In genomic region chr17:43003542-43004172, GRCh38 we compare ENCODE assay signal across 8 cellular contexts. TPM values are rescaled to one million over a fixed set of nuclear protein-coding genes. Genes with fewer than 3 reads are reported as not detected.
DNase-seq lines count a peak whose midpoint lies in the region; ATAC-seq and TF ChIP-seq lines count a peak whose summit lies in the region.
"Had no signal": no experiment of that assay in that cellular context is flagged by ENCODE, and none has a peak within 500 bp of the region (broad histone marks: within the 10 kb centered on the region; RNA-seq: fewer than 3 reads in every experiment).

No MANE protein-coding gene starts in this region.

- ATAC-seq in body of pancreas (no peak), omental fat pad (ENCODE audit: low FRiP score) (no peak)

- WGBS in body of pancreas, 2 donors, result 75 to 80% methylated on average over 4 to 5 of the region's 5 CpGs
- no CpG with 5 or more reads among the region's 5 CpGs for WGBS in trophoblast cell (ENCODE audit: extremely low coverage, insufficient coverage, insufficient read length)
- WGBS in hepatocyte (ENCODE audit: low lambda C conversion rate, missing lambda C conversion rate), result 93% methylated on average over 5 of the region's 5 CpGs

- H4K20me1 ChIP-seq in hepatocyte (ENCODE audit: insufficient read depth, poor library complexity, severe bottlenecking), result peaks cover 12% of the 10 kb centered on the region

- H3K9me3 ChIP-seq in body of pancreas, result no peaks in the 10 kb centered on the region
- H3K9me3 ChIP-seq in trophoblast cell (ENCODE audit: insufficient read depth, low read depth, low read length), result no peaks in the 10 kb centered on the region
- H3K9me3 ChIP-seq in hepatocyte (ENCODE audit: low read depth), result no peaks in the 10 kb centered on the region

- TF ChIP-seq POLR2A in body of pancreas (IDR thresholded peaks at IDR 0.05), result no peak

- DNase-seq in ELR (ENCODE audit: low read depth) (peak; percentile 92), LoVo (ENCODE audit: low spot score) (peak; percentile 27), body of pancreas (peak in 3 of 4 donors; percentile 42 to 45 (median 44)), trophoblast cell (peak; percentile 82 to 90), GM10266 (ENCODE audit: extremely low spot score) (no peak), hepatocyte (ENCODE audit: low spot score) (no peak), omental fat pad (ENCODE audit: low spot score) (no peak)
- DNase-seq: retina had no signal

- no peak overlapping the region for H4K8ac ChIP-seq in trophoblast cell (ENCODE audit: low read depth, low read length)

- H3K18ac ChIP-seq in trophoblast cell (ENCODE audit: low read length), result no peak overlapping the region

- no peak overlapping the region for H3K14ac ChIP-seq in trophoblast cell (ENCODE audit: low read length)

- no peaks in the 10 kb centered on the region for H3K27me3 ChIP-seq in body of pancreas
- no peaks in the 10 kb centered on the region for H3K27me3 ChIP-seq in trophoblast cell (ENCODE audit: insufficient read depth, low read length)
- H3K27me3 ChIP-seq in hepatocyte, result no peaks in the 10 kb centered on the region

- no peak overlapping the region for H4K91ac ChIP-seq in trophoblast cell (ENCODE audit: low read depth, low read length)

- H3K23ac ChIP-seq in trophoblast cell (ENCODE audit: low read length), result no peak overlapping the region

- no peaks in the 10 kb centered on the region for H3K9me2 ChIP-seq in hepatocyte (replicated peaks; ENCODE audit: insufficient read depth)

- H2BK5ac ChIP-seq in trophoblast cell (ENCODE audit: low read depth, low read length, poor library complexity), result no peak overlapping the region

- peaks cover 8% of the 10 kb centered on the region for H3K79me2 ChIP-seq in trophoblast cell (ENCODE audit: control insufficient read depth, insufficient read depth, low read length, poor library complexity)
- H3K79me2 ChIP-seq in hepatocyte, result peaks cover 47% of the 10 kb centered on the region

- intact Hi-C loops in body of pancreas (cut with DNase I), result no loop called here

- H3K79me1 ChIP-seq in trophoblast cell (ENCODE audit: low read length), result peaks cover 1% of the 10 kb centered on the region

- H3K36me3 ChIP-seq in body of pancreas (replicated peaks in 1 of 2; ENCODE audit: insufficient read depth in 1 of 2, low read depth in 2 of 2), result peaks cover 0 to 11% of the 10 kb centered on the region in 2 donors
- H3K36me3 ChIP-seq in trophoblast cell (ENCODE audit: control insufficient read depth in 1 of 2, insufficient read depth in 2 of 2, low read length in 2 of 2), result peaks cover 29 to 37% of the 10 kb centered on the region in 2 experiments
- H3K36me3 ChIP-seq in hepatocyte (replicated peaks; ENCODE audit: insufficient read depth, low read depth), result no peaks in the 10 kb centered on the region

- H2BK120ac ChIP-seq in trophoblast cell (ENCODE audit: insufficient read depth, low read length, poor library complexity), result no peak overlapping the region

- H3K4ac ChIP-seq in trophoblast cell (ENCODE audit: low read depth, low read length), result no peak overlapping the region

- H4K12ac ChIP-seq in trophoblast cell (ENCODE audit: low read depth, low read length), result no peak overlapping the region

- H2AK5ac ChIP-seq in trophoblast cell (ENCODE audit: low read length), result no peak overlapping the region

- TF ChIP-seq CTCF in body of pancreas (IDR thresholded peaks at IDR 0.05), result no peak
- no peak for TF ChIP-seq CTCF in GM10266 (IDR thresholded peaks at IDR 0.05; ENCODE audit: control insufficient read depth, insufficient read depth, low read depth, missing control alignments)
- TF ChIP-seq CTCF in hepatocyte (IDR thresholded peaks at IDR 0.05; ENCODE audit: poor library complexity), result no peak
- TF ChIP-seq CTCF in omental fat pad (IDR thresholded peaks at IDR 0.05), result no peak

- H2AFZ ChIP-seq in trophoblast cell (ENCODE audit: insufficient read depth, low read length, poor library complexity) (no peak overlapping the region), hepatocyte (no peak overlapping the region)

- H3K27ac ChIP-seq in body of pancreas (no peak overlapping the region), trophoblast cell (ENCODE audit: low read depth, low read length) (no peak overlapping the region), hepatocyte (no peak overlapping the region)

- no peak overlapping the region for H3K9ac ChIP-seq in trophoblast cell (ENCODE audit: low read length)

- no peak overlapping the region for H2BK12ac ChIP-seq in trophoblast cell (ENCODE audit: low read length)

- H3K4me3 ChIP-seq in body of pancreas (no peak overlapping the region), trophoblast cell (ENCODE audit: low read depth, low read length) (no peak overlapping the region), hepatocyte (no peak overlapping the region)

- no peak overlapping the region for H3K4me2 ChIP-seq in trophoblast cell (ENCODE audit: low read length)
- no peak overlapping the region for H3K4me2 ChIP-seq in hepatocyte

- H3K4me1 ChIP-seq in body of pancreas, result peaks cover 42% of the 10 kb centered on the region
- peaks cover 2 to 5% of the 10 kb centered on the region in 2 experiments for H3K4me1 ChIP-seq in trophoblast cell (ENCODE audit: control insufficient read depth in 1 of 2, insufficient read depth in 2 of 2, low read length in 2 of 2)
- peaks cover 12% of the 10 kb centered on the region for H3K4me1 ChIP-seq in hepatocyte (ENCODE audit: insufficient read depth)

RNA-seq across cellular contexts. Expression of gene IFI35, which starts 2.9 kb away (rescaled TPM):
- total RNA-seq in body of pancreas, result 10 to 100 TPM; 16.2 to 19.5 TPM
- polyA plus RNA-seq in trophoblast cell (2013), result 0.89 and 1.00 TPM in 2 replicates
- total RNA-seq in hepatocyte, result 14.4 and 18.4 TPM in 2 replicates
- 27.5 and 37.8 TPM in 2 replicates for polyA plus RNA-seq in hepatocyte
- 100 to 1,000 TPM in 1 of 4 donors, 10 to 100 TPM in 3; 29.1 to 108 (median 34.4) TPM for total RNA-seq in omental fat pad

RNA-seq across cellular contexts. Expression of gene RPL27, which starts 5.4 kb away (rescaled TPM):
- total RNA-seq in body of pancreas, result 100 to 1,000 TPM; 406 to 507 TPM
- polyA plus RNA-seq in trophoblast cell (2013), result 4,147 and 4,166 TPM in 2 replicates
- total RNA-seq in hepatocyte, result 1,020 and 1,179 TPM in 2 replicates
- polyA plus RNA-seq in hepatocyte, result 580 and 602 TPM in 2 replicates
- 1,000 to 10,000 TPM in 3 of 4 donors, 100 to 1,000 TPM in 1; 852 to 1,453 (median 1,237) TPM for total RNA-seq in omental fat pad

RNA-seq across cellular contexts. Expression of gene VAT1, which starts 18.5 kb away (rescaled TPM):
- total RNA-seq in body of pancreas (100 to 1,000 TPM in 1 of 2 donors, 10 to 100 TPM in 1; 83.7 to 101 TPM), hepatocyte (181 and 207 TPM in 2 replicates), omental fat pad (100 to 1,000 TPM; 147 to 304 (median 233) TPM)
- polyA plus RNA-seq in trophoblast cell (2013), result 336 and 339 TPM in 2 replicates
- polyA plus RNA-seq in hepatocyte, result 219 and 251 TPM in 2 replicates

RNA-seq across cellular contexts. Expression of gene RND2, which starts 21.4 kb away (rescaled TPM):
- under 1 TPM; 0.33 to 0.52 TPM for total RNA-seq in body of pancreas
- polyA plus RNA-seq in trophoblast cell (2013), result 2.4 and 2.6 TPM in 2 replicates
- total RNA-seq in hepatocyte, result 4.6 and 6.3 TPM in 2 replicates
- 2.6 and 3.2 TPM in 2 replicates for polyA plus RNA-seq in hepatocyte
- 1 to 10 TPM in 1 of 4 donors, under 1 TPM in 3; 0.25 to 1.1 (median 0.64) TPM for total RNA-seq in omental fat pad

RNA-seq across cellular contexts. Expression of gene RUNDC1, which starts 23.3 kb away (rescaled TPM):
- 10 to 100 TPM; 17.1 to 37.6 TPM for total RNA-seq in body of pancreas
- polyA plus RNA-seq in trophoblast cell (2013), result 6.2 and 6.4 TPM in 2 replicates
- 8.0 and 11.4 TPM in 2 replicates for total RNA-seq in hepatocyte
- polyA plus RNA-seq in hepatocyte, result 19.6 and 20.3 TPM in 2 replicates
- total RNA-seq in omental fat pad, result 10 to 100 TPM in 2 of 4 donors, 1 to 10 TPM in 2; 8.5 to 12.4 (median 10.6) TPM

Comparison
In these comparisons a context has a peak if more than half of its experiments do, and no peak if none do; other contexts are left out.
1. DNase-seq: peak in ELR (single experiment), LoVo (single experiment), body of pancreas (3 of 4) and trophoblast cell (2 of 2); none in GM10266 (single experiment), hepatocyte (single experiment) and omental fat pad (single experiment).